Comparison of ENCODE assay signal across 1 cellular context in genomic region chr10:71782917-71783490, GRCh38.
TF ChIP-seq lines count a peak whose summit lies in the region.

No MANE protein-coding gene starts in this region.

TF ChIP-seq in GM12878, 131 proteins besides CTCF, POLR2A, EP300 and RAD21 (continued from another document):
- TF ChIP-seq CUX1 (IDR thresholded peaks at IDR 0.05; ENCODE audit: insufficient replicate concordance, low read depth, low read length) (no peak), ZZZ3 (IDR thresholded peaks at IDR 0.05; ENCODE audit: control insufficient read depth, insufficient read length, low read depth) (no peak), SREBF2 (IDR thresholded peaks at IDR 0.05; ENCODE audit: low read length) (no peak), EED (IDR thresholded peaks at IDR 0.05; ENCODE audit: low read depth) (peak; percentile 30; the same call in 1 of the 2 replicates), CEBPB (IDR thresholded peaks at IDR 0.05; ENCODE audit: borderline replicate concordance in 1 of 2, low read depth in 2 of 2, low read length in 2 of 2) (no peak)
